Comparison of ENCODE assay signal across 8 cellular contexts in the genomic region with DNA sequence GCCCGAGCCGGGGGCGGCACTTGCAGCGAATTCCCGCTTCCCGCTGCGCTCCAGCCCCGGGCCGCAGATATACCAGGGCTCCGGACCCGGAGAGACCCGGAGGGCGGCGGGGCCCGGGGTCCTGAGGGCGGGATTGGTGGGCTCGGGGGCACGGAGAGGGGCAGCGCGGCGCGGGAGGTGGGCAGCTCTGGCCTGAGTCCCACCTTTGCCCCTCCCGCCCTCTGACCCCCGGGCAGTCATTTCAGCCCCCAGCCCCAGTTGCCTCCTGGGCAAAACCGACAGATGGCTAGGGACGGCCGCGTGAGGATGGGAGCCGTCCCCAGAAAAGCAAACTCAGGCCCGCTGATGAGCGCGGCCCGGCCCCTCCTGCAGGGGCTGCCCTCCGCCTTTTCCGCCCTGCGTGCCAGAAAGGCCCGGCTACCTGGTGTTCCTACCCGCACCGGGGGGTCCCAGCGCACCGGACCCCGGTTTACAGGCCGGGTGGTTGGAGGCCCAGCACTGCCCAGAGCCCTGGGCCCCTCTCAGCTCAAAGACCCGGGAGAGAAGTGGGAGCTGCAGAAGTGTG. TPM values are rescaled to one million over a fixed set of nuclear protein-coding genes. Genes with fewer than 3 reads are reported as not detected.
DNase-seq lines count a peak whose midpoint lies in the region; ATAC-seq lines count a peak whose summit lies in the region.

No MANE protein-coding gene starts in this region.

- peak overlapping the region; percentile 66; the same call in 1 of the 2 replicates for H3K9ac ChIP-seq in iPS-20b (ENCODE audit: low read depth, low read length)

- H3K4me3 ChIP-seq in iPS-20b (ENCODE audit: low read length): peak overlapping the region; percentile 69; the same call in 1 of the 2 replicates

- H3K4me1 ChIP-seq in iPS-20b (ENCODE audit: insufficient read depth, low read length): peaks cover 5% of the 10 kb centered on the region; the same call in 1 of the 2 replicates

- H3K4me1 Mint-ChIP-seq in stimulated activated naive CD8-positive, alpha-beta T cell treated with anti-CD3 and anti-CD28 coated beads, Interleukin-15, Interleukin-2, amounts not matched to agents 100 ng/mL and 50 ng/mL, for 24 hours (ENCODE audit: low read depth): peaks cover 87% of the 10 kb centered on the region

- H3K9me3 ChIP-seq in iPS-20b (ENCODE audit: insufficient read depth, low read depth, low read length): no peaks in the 10 kb centered on the region

- no peaks in the 10 kb centered on the region for H3K9me3 Mint-ChIP-seq in activated naive CD4-positive, alpha-beta T cell treated with anti-CD3 and anti-CD28 coated beads, Interleukin-2, amount 50 U/mL, for 72 hours
- no peaks in the 10 kb centered on the region for H3K9me3 Mint-ChIP-seq in stimulated activated naive CD8-positive, alpha-beta T cell treated with anti-CD3 and anti-CD28 coated beads, Interleukin-15, Interleukin-2, amounts not matched to agents 100 ng/mL and 50 ng/mL, for 24 hours

- ATAC-seq in activated naive CD4-positive, alpha-beta T cell treated with anti-CD3 and anti-CD28 coated beads, Interleukin-2, amount 50 U/mL, for 72 hours: no peak

- H3K36me3 ChIP-seq in iPS-20b (ENCODE audit: insufficient read depth, low read depth, low read length): no peaks in the 10 kb centered on the region

- H3K27ac Mint-ChIP-seq in activated naive CD4-positive, alpha-beta T cell treated with anti-CD3 and anti-CD28 coated beads, Interleukin-2, amount 50 U/mL, for 72 hours: peak overlapping the region; percentile 77
- peak overlapping the region; percentile 77 for H3K27ac Mint-ChIP-seq in stimulated activated naive CD8-positive, alpha-beta T cell treated with anti-CD3 and anti-CD28 coated beads, Interleukin-15, Interleukin-2, amounts not matched to agents 100 ng/mL and 50 ng/mL, for 24 hours

- peaks cover 5 to 32% of the 10 kb centered on the region in 2 donors for H3K36me3 Mint-ChIP-seq in activated naive CD4-positive, alpha-beta T cell treated with anti-CD3 and anti-CD28 coated beads, Interleukin-2, amount 50 U/mL, for 72 hours
- H3K36me3 Mint-ChIP-seq in stimulated activated naive CD8-positive, alpha-beta T cell treated with anti-CD3 and anti-CD28 coated beads, Interleukin-15, Interleukin-2, amounts not matched to agents 100 ng/mL and 50 ng/mL, for 24 hours (ENCODE audit: low read depth): peaks cover 21% of the 10 kb centered on the region

- DNase-seq in NCI-H2081 (lab: John Stamatoyannopoulos, UW) (peak; percentile 6 to 12), NCI-H2081 treated with DMSO at 0.1 percent for 48 hours (lab: John Stamatoyannopoulos, UW) (no peak), occipital lobe (lab: John Stamatoyannopoulos, UW) (no peak), COLO829 (ENCODE audit: low spot score) (no peak)
- no peak for DNase-seq in activated naive CD4-positive, alpha-beta T cell treated with anti-CD3 and anti-CD28 coated beads, Interleukin-2, amount 50 U/mL, for 72 hours (ENCODE audit: low spot score in 2 of 2)
- DNase-seq in stimulated activated CD4-positive, alpha-beta T cell treated with anti-CD3 and anti-CD28 coated beads, Interleukin-1b, Interleukin-23, amount 100 ng/mL, for 48 hours: no peak

- no peak overlapping the region for H3K27ac ChIP-seq in iPS-20b (ENCODE audit: low read length)

- peak overlapping the region; percentile 84 for H3K4me3 Mint-ChIP-seq in stimulated activated naive CD8-positive, alpha-beta T cell treated with anti-CD3 and anti-CD28 coated beads, Interleukin-15, Interleukin-2, amounts not matched to agents 100 ng/mL and 50 ng/mL, for 24 hours

- H3K27me3 ChIP-seq in iPS-20b (ENCODE audit: insufficient read depth, low read length): peaks cover 48% of the 10 kb centered on the region

- peaks cover 3% of the 10 kb centered on the region for H3K27me3 Mint-ChIP-seq in stimulated activated naive CD8-positive, alpha-beta T cell treated with anti-CD3 and anti-CD28 coated beads, Interleukin-15, Interleukin-2, amounts not matched to agents 100 ng/mL and 50 ng/mL, for 24 hours

RNA-seq across cellular contexts. Expression of a gene that starts 56.7 kb away (rescaled TPM):
- 100 to 1,000 TPM; 141 to 227 TPM for total RNA-seq in activated naive CD4-positive, alpha-beta T cell treated with anti-CD3 and anti-CD28 coated beads, Interleukin-2, amount 50 U/mL, for 72 hours
- 38.2 TPM for total RNA-seq in occipital lobe

RNA-seq across cellular contexts. Expression of a gene that starts 57.2 kb away (rescaled TPM):
- total RNA-seq in activated naive CD4-positive, alpha-beta T cell treated with anti-CD3 and anti-CD28 coated beads, Interleukin-2, amount 50 U/mL, for 72 hours: 100 to 1,000 TPM in 1 of 2 donors, 10 to 100 TPM in 1; 77.0 to 181 TPM
- 21.4 TPM for total RNA-seq in occipital lobe

Comparison
In these comparisons a context has a peak if more than half of its experiments do, and no peak if none do; other contexts are left out.
1. DNase-seq: peak in NCI-H2081 (2 of 2); none in NCI-H2081 treated with DMSO at 0.1 percent for 48 hours (single experiment), activated naive CD4-positive, alpha-beta T cell treated with anti-CD3 and anti-CD28 coated beads, Interleukin-2, amount 50 U/mL, for 72 hours (0 of 2), occipital lobe (single experiment), stimulated activated CD4-positive, alpha-beta T cell treated with anti-CD3 and anti-CD28 coated beads, Interleukin-1b, Interleukin-23, amount 100 ng/mL, for 48 hours (single experiment) and COLO829 (single experiment).